In the genomic region with DNA sequence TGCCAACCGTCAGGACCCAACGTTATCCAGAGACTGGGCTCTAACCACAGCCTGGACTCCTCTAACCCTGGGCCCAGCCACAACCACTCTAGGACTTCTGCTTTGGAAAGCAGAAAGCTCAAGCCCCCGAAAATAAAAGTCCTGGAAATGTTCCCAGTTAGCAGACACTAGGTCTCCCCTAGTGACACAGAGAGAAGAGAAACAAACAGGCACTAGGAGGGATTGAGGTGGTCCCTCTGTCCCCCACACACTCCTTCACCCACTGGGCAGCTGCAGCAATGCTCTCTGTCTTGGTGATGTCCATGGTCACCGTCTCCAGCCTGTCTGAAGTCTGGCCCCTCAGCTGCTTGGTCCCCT, we compare ENCODE assay signal across 10 cellular contexts. TPM values are rescaled to one million over a fixed set of nuclear protein-coding genes. Genes with fewer than 3 reads are reported as not detected.
DNase-seq lines count a peak whose midpoint lies in the region; ATAC-seq, FAIRE-seq and TF ChIP-seq lines count a peak whose summit lies in the region.
"Not testable (repeated sequence)": the region's sequence is repeated elsewhere in the genome, so short reads cannot be mapped to it uniquely, and the experiment has no call there.
"Had no signal": no experiment of that assay in that cellular context is flagged by ENCODE, and none has a peak within 500 bp of the region (broad histone marks: within the 10 kb centered on the region; RNA-seq: fewer than 3 reads in every experiment).

No MANE protein-coding gene starts in this region.

- not testable (repeated sequence) for FAIRE-seq in A549 (lab: Jason Lieb, UNC)
- peak; percentile 5 for FAIRE-seq in GM12891 (lab: Jason Lieb, UNC)

- not testable (repeated sequence) for H3K18ac ChIP-seq in IMR-90 (ENCODE audit: low read depth, low read length)

- H3K36me3 ChIP-seq in IMR-90 (ENCODE audit: control insufficient read depth, insufficient read depth, low read length); RWPE2 (ENCODE audit: low read depth); smooth muscle cell (ENCODE audit: low read depth): not testable (repeated sequence)

- H2BK120ac ChIP-seq in IMR-90 (ENCODE audit: low read depth, low read length), result not testable (repeated sequence)

- not testable (repeated sequence) for BruUV-seq in IMR-90 (replicated peaks; lab: Mats Ljungman, UMichigan); MCF 10A (replicated peaks; lab: Mats Ljungman, UMichigan)

- TF ChIP-seq EP300 in A549 (IDR thresholded peaks at IDR 0.05), result not testable (repeated sequence)

- not testable (repeated sequence) for H3K14ac ChIP-seq in IMR-90 (replicated peaks; ENCODE audit: low read depth, low read length)

- not testable (repeated sequence) for DNase-seq in A549 (ENCODE audit: low read depth in 1 of 2, low spot score in 1 of 2); GM12891 (ENCODE audit: insufficient read length, low spot score); IMR-90; RWPE2 (ENCODE audit: low spot score); MCF 10A (ENCODE audit: unreplicated experiment); epithelial cell of prostate (ENCODE audit: low read depth, low spot score); memory B cell (ENCODE audit: low spot score in 2 of 2); smooth muscle cell (lab: John Stamatoyannopoulos, UW; ENCODE audit: unreplicated experiment)

- H3K4me3 ChIP-seq in A549; IMR-90 (ENCODE audit: insufficient read depth, low read depth, low read length); RWPE2 (ENCODE audit: severe bottlenecking); smooth muscle cell: not testable (repeated sequence)

- dilution Hi-C loops in IMR-90 (cut with HindIII; ENCODE audit: low sequenced_read_pairs, unreplicated experiment), result not testable (repeated sequence)

- H3K4me2 ChIP-seq in A549, result peak overlapping the region; percentile 78; the same call in 2 of the 3 replicates
- H3K4me2 ChIP-seq in IMR-90 (ENCODE audit: low read depth, low read length); smooth muscle cell: not testable (repeated sequence)

- H3K23ac ChIP-seq in IMR-90 (ENCODE audit: low read depth, low read length), result not testable (repeated sequence)

- not testable (repeated sequence) for H3K9me3 Mint-ChIP-seq in MCF 10A (ENCODE audit: unreplicated experiment); memory B cell

- TF ChIP-seq CTCF in A549 (IDR thresholded peaks at IDR 0.05); IMR-90 (conservative IDR thresholded peaks at IDR 0.05; ENCODE audit: low read depth, low read length); RWPE2 (IDR thresholded peaks at IDR 0.05; ENCODE audit: poor library complexity, severe bottlenecking); MCF 10A (IDR thresholded peaks at IDR 0.05; ENCODE audit: unreplicated experiment); smooth muscle cell (IDR thresholded peaks at IDR 0.05; ENCODE audit: borderline replicate concordance, insufficient read depth, poor library complexity, severe bottlenecking): not testable (repeated sequence)

- peaks cover 18% of the 10 kb centered on the region for H3K27me3 ChIP-seq in IMR-90 (ENCODE audit: control insufficient read depth, insufficient read depth, low read length)
- H3K27me3 ChIP-seq in RWPE2 (ENCODE audit: insufficient read depth, poor library complexity, severe bottlenecking); smooth muscle cell (ENCODE audit: low read depth): not testable (repeated sequence)

- not testable (repeated sequence) for H3K79me1 ChIP-seq in IMR-90 (ENCODE audit: low read depth in 1 of 2, low read length in 2 of 2)

- 9% methylated on average over 1 of the region's 4 CpGs for WGBS in A549 (ENCODE audit: missing lambda C conversion rate)
- WGBS in IMR-90 (ENCODE audit: extremely low coverage in 2 of 2, insufficient read length in 1 of 2), 2 experiments, result no CpG with 5 or more reads among the region's 4 CpGs
- WGBS in smooth muscle cell (ENCODE audit: low lambda C conversion rate), result no CpG with 5 or more reads among the region's 4 CpGs

- not testable (repeated sequence) for H3K4ac ChIP-seq in IMR-90 (ENCODE audit: low read depth, low read length)

- H2BK15ac ChIP-seq in IMR-90 (ENCODE audit: low read depth, low read length), result not testable (repeated sequence)

- in situ Hi-C loops in IMR-90 (cut with MboI; ENCODE audit: low sequenced_read_pairs), result not testable (repeated sequence)

- H4K20me1 ChIP-seq in IMR-90 (ENCODE audit: insufficient read depth, low read length); smooth muscle cell (ENCODE audit: low read depth): not testable (repeated sequence)

- ATAC-seq in A549 (peak in 1 of 2 experiments; percentile 63; a peak in 4 of 6 replicates), IMR-90 (ENCODE audit: low read depth) (peak; percentile 17; the same call in 1 of the 2 replicates)
- ATAC-seq in RWPE2 (ENCODE audit: low read depth); memory B cell (ENCODE audit: low read depth): not testable (repeated sequence)

- H3K4me1 Mint-ChIP-seq in MCF 10A (ENCODE audit: insufficient read depth, unreplicated experiment), result peaks cover 25% of the 10 kb centered on the region
- not testable (repeated sequence) for H3K4me1 Mint-ChIP-seq in memory B cell

- not testable (repeated sequence) for H2AFZ ChIP-seq in IMR-90 (replicated peaks; ENCODE audit: low read length, poor library complexity); smooth muscle cell (ENCODE audit: low read depth)

- H3K27ac ChIP-seq in A549, result peak overlapping the region; percentile 88 to 89; a peak in 5 of 6 replicates
- not testable (repeated sequence) for H3K27ac ChIP-seq in IMR-90 (ENCODE audit: insufficient read depth, low read length)
- peak overlapping the region; percentile 90 for H3K27ac ChIP-seq in RWPE2 (ENCODE audit: poor library complexity, severe bottlenecking)
- peak overlapping the region; percentile 60 for H3K27ac ChIP-seq in epithelial cell of prostate
- H3K27ac ChIP-seq in smooth muscle cell (ENCODE audit: low read depth), result peak overlapping the region; percentile 92

- H3K56ac ChIP-seq in IMR-90 (ENCODE audit: extremely low read depth, insufficient read depth, low read length), result not testable (repeated sequence)

- not testable (repeated sequence) for H3K36me3 Mint-ChIP-seq in MCF 10A (ENCODE audit: insufficient read depth, unreplicated experiment); memory B cell

- POLR2A ChIA-PET in A549 (lab: Yijun Ruan, JAX), result interaction anchor here (0.6 kb wide), 1 partner anchor 40 kb away, joined by 3 read pairs; no protein-coding TSS in a partner anchor
- POLR2A ChIA-PET in IMR-90 (lab: Charles Lee; ENCODE audit: unreplicated experiment), result not testable (repeated sequence)
- POLR2A ChIA-PET in MCF 10A (lab: Yijun Ruan, JAX), result interaction anchor here (0.6 to 1.3 kb wide), 4 partner anchors 9 to 256 kb away, joined by 3 to 6 read pairs (median 3); no protein-coding TSS in a partner anchor

- not testable (repeated sequence) for H3F3A ChIP-seq in smooth muscle cell (ENCODE audit: low read depth)

- not testable (repeated sequence) for H2BK5ac ChIP-seq in IMR-90 (ENCODE audit: low read depth, low read length, poor library complexity, severe bottlenecking)

- H3K4me1 ChIP-seq in A549 (peaks cover 15% of the 10 kb centered on the region), RWPE2 (ENCODE audit: insufficient read depth, poor library complexity, severe bottlenecking) (peaks cover 16% of the 10 kb centered on the region)
- not testable (repeated sequence) for H3K4me1 ChIP-seq in IMR-90 (ENCODE audit: control insufficient read depth, insufficient read depth, low read length); smooth muscle cell (ENCODE audit: low read depth)

- not testable (repeated sequence) for H4K5ac ChIP-seq in IMR-90 (ENCODE audit: low read depth, low read length)

- not testable (repeated sequence) for TF ChIP-seq POLR2A in A549 (IDR thresholded peaks at IDR 0.05; ENCODE audit: low read length); GM12891 (IDR thresholded peaks at IDR 0.05; ENCODE audit: low read depth, low read length); IMR-90 (IDR thresholded peaks at IDR 0.05; ENCODE audit: low read depth, low read length)

- H4K8ac ChIP-seq in IMR-90 (ENCODE audit: low read depth in 2 of 2, low read length in 2 of 2), result not testable (repeated sequence)

- H3K27ac Mint-ChIP-seq in MCF 10A (ENCODE audit: low read depth, unreplicated experiment), result peak overlapping the region; percentile 79
- peak overlapping the region; percentile 46 for H3K27ac Mint-ChIP-seq in memory B cell

- CTCF ChIA-PET in A549 (lab: Yijun Ruan, JAX) (interaction anchor here (0.5 kb wide), 1 partner anchor 187 kb away, joined by 3 read pairs; no protein-coding TSS in a partner anchor), MCF 10A (lab: Yijun Ruan, JAX) (interaction anchor here (0.6 to 1.6 kb wide), 2 partner anchors 43 to 61 kb away, joined by 3 to 4 read pairs; no protein-coding TSS in a partner anchor)
- CTCF ChIA-PET in IMR-90 (lab: Yijun Ruan, JAX), result not testable (repeated sequence)

- H3K79me2 ChIP-seq in smooth muscle cell (ENCODE audit: low read depth), result not testable (repeated sequence)

- not testable (repeated sequence) for H2AK9ac ChIP-seq in IMR-90 (replicated peaks; ENCODE audit: low read depth, low read length, poor library complexity)

- peak overlapping the region; percentile 24 for H3K4me3 Mint-ChIP-seq in MCF 10A (ENCODE audit: unreplicated experiment)
- not testable (repeated sequence) for H3K4me3 Mint-ChIP-seq in memory B cell

- not testable (repeated sequence) for H4K91ac ChIP-seq in IMR-90 (ENCODE audit: insufficient read depth, low read depth, low read length)

- H3K9ac ChIP-seq in IMR-90 (ENCODE audit: low read depth, low read length); smooth muscle cell (ENCODE audit: low read depth): not testable (repeated sequence)

- not testable (repeated sequence) for H2AK5ac ChIP-seq in IMR-90 (ENCODE audit: low read depth, low read length)

- TF ChIP-seq RAD21 in A549 (conservative IDR thresholded peaks at IDR 0.05 in 1 of 2, IDR thresholded peaks at IDR 0.05 in 1 of 2); IMR-90 (IDR thresholded peaks at IDR 0.05; ENCODE audit: low read length): not testable (repeated sequence)

- H2BK20ac ChIP-seq in IMR-90 (ENCODE audit: low read depth, low read length), result not testable (repeated sequence)

- H3K9me1 ChIP-seq in IMR-90 (ENCODE audit: insufficient read depth, low read length), result not testable (repeated sequence)

- H3K27me3 Mint-ChIP-seq in MCF 10A (ENCODE audit: insufficient read depth, unreplicated experiment), result not testable (repeated sequence)
- H3K27me3 Mint-ChIP-seq in memory B cell, result peaks cover 19% of the 10 kb centered on the region

- H3K9me3 ChIP-seq in A549; IMR-90 (ENCODE audit: control insufficient read depth, insufficient read depth, low read length); RWPE2 (ENCODE audit: severe bottlenecking); smooth muscle cell (replicated peaks; ENCODE audit: low read depth): not testable (repeated sequence)

- intact Hi-C loops in IMR-90 (cut with micrococcal nuclease); MCF 10A (cut with micrococcal nuclease): not testable (repeated sequence)

RNA-seq across cellular contexts. Expression of a gene that starts 6.7 kb away (rescaled TPM):
- polyA plus RNA-seq in A549 (2011; rRNA removed), result 0.13 TPM in 1 of 2 replicates, not detected in the other
- 0.03 and 0.05 TPM in 2 replicates for polyA plus RNA-seq in A549 (2012; cell fraction: cytosol; rRNA removed)
- polyA plus RNA-seq in A549 (2012; cell fraction: nucleus; rRNA removed), result 0.05 and 0.06 TPM in 2 replicates
- 0.05 TPM in 1 of 3 replicates, not detected in the others for polyA plus RNA-seq in A549 (2017; fragmentation: RNase III; extraction: RNeasy Plus Mini Kit Qiagen cat#74134 plus additional on column Dnase treatment)
- polyA minus RNA-seq in A549 (2011; rRNA and poly(A)+ RNA removed), result not detected in 2 replicates
- polyA plus RNA-seq in GM12891 (2012; ENCODE audit: low read depth, missing spikeins), result not detected
- not detected in 2 replicates for total RNA-seq in IMR-90 (2012; rRNA removed)
- not detected in 2 replicates for polyA plus RNA-seq in IMR-90 (2012; rRNA removed)
- polyA plus RNA-seq in IMR-90 (2012; cell fraction: cytosol; rRNA removed), result not detected in 2 replicates
- not detected in 2 replicates for polyA plus RNA-seq in IMR-90 (2012; cell fraction: nucleus; rRNA removed; ENCODE audit: low replicate concordance)
- not detected in 2 replicates for total RNA-seq in MCF 10A (2022)
- 1.1 and 4.4 TPM in 2 replicates for total RNA-seq in smooth muscle cell
- polyA plus RNA-seq in smooth muscle cell, result 0.83 and 0.97 TPM in 2 replicates
- total RNA-seq: CD4-positive, alpha-beta T cell; H9 had no signal

RNA-seq across cellular contexts. Expression of a gene that starts 16.5 kb away (rescaled TPM):
- polyA plus RNA-seq in A549 (2011; rRNA removed) (0.21 and 0.22 TPM in 2 replicates), A549 (2017; fragmentation: RNase III; extraction: RNeasy Plus Mini Kit Qiagen cat#74134 plus additional on column Dnase treatment) (0.06 to 0.09 TPM (median 0.08 TPM) in 3 replicates), IMR-90 (2012; rRNA removed) (not detected in 2 replicates), smooth muscle cell (0.55 and 3.4 TPM in 2 replicates)
- polyA plus RNA-seq in A549 (2012; cell fraction: cytosol; rRNA removed), result 0.05 and 0.07 TPM in 2 replicates
- 0.43 and 0.59 TPM in 2 replicates for polyA plus RNA-seq in A549 (2012; cell fraction: nucleus; rRNA removed)
- polyA minus RNA-seq in A549 (2011; rRNA and poly(A)+ RNA removed), result 0.29 TPM in 1 of 2 replicates, not detected in the other
- polyA plus RNA-seq in GM12891 (2012; ENCODE audit: low read depth, missing spikeins), result 0.04 TPM
- total RNA-seq in IMR-90 (2012; rRNA removed) (not detected in 2 replicates), MCF 10A (2022) (0.10 and 0.16 TPM in 2 replicates), smooth muscle cell (0.94 and 2.0 TPM in 2 replicates)
- 0.01 TPM in 1 of 2 replicates, not detected in the other for polyA plus RNA-seq in IMR-90 (2012; cell fraction: cytosol; rRNA removed)
- polyA plus RNA-seq in IMR-90 (2012; cell fraction: nucleus; rRNA removed; ENCODE audit: low replicate concordance), result 0.21 and 0.56 TPM in 2 replicates
